In genomic region chr4:7507381-7507780, GRCh38 we compare ENCODE assay signal across 17 cellular contexts.
"Had no signal": no experiment of that assay in that cellular context is flagged by ENCODE, and none has a peak within 500 bp of the region (broad histone marks: within the 10 kb centered on the region; RNA-seq: fewer than 3 reads in every experiment).

No MANE protein-coding gene starts in this region.

- H3K9me3 ChIP-seq: breast epithelium, heart left ventricle, ovary, right lobe of liver, upper lobe of right lung had no signal

- H3K36me3 Mint-ChIP-seq: activated naive CD8-positive, alpha-beta T cell; immature natural killer cell had no signal

- H3K27ac ChIP-seq: breast epithelium, heart left ventricle, ovary, right lobe of liver, upper lobe of right lung, VCaP had no signal

- H3K4me1 ChIP-seq: breast epithelium, heart left ventricle, right lobe of liver, upper lobe of right lung had no signal

- ATAC-seq: activated T-cell treated with anti-CD3 and anti-CD28 coated beads, Interleukin-2, amount 50 U/mL, for 4 hours; effector memory CD8-positive, alpha-beta T cell; heart left ventricle; right lobe of liver; upper lobe of right lung had no signal

- H3K27me3 ChIP-seq: ovary, right lobe of liver had no signal

- H3K36me3 ChIP-seq: breast epithelium, heart left ventricle, ovary, right lobe of liver, upper lobe of right lung had no signal

- H3K9me3 Mint-ChIP-seq: activated CD4-positive, alpha-beta memory T cell treated with anti-CD3 and anti-CD28 coated beads, Interleukin-2, amount 10 ng/mL, durations not matched to agents 7 days and 5 days; activated T-cell treated with anti-CD3 and anti-CD28 coated beads, Interleukin-2, amount 50 U/mL, for 4 hours; dendritic cell treated with granulocyte-macrophage colony-stimulating factor and Interleukin-4, amounts not matched to agents 40 ng/mL and 50 ng/mL, for 4 days; effector memory CD8-positive, alpha-beta T cell; immature natural killer cell; neural crest cell; stimulated activated naive CD8-positive, alpha-beta T cell treated with anti-CD3 and anti-CD28 coated beads, Interleukin-15, Interleukin-2, amounts not matched to agents 100 ng/mL and 50 ng/mL, for 24 hours had no signal

- H3K4me3 ChIP-seq: breast epithelium, heart left ventricle, ovary, right lobe of liver, upper lobe of right lung had no signal

- H3K4me3 Mint-ChIP-seq: activated CD4-positive, alpha-beta memory T cell treated with anti-CD3 and anti-CD28 coated beads, Interleukin-2, amount 10 ng/mL, durations not matched to agents 7 days and 5 days; activated naive CD8-positive, alpha-beta T cell; activated T-cell treated with anti-CD3 and anti-CD28 coated beads, Interleukin-2, amount 50 U/mL, for 4 hours; dendritic cell treated with granulocyte-macrophage colony-stimulating factor and Interleukin-4, amounts not matched to agents 40 ng/mL and 50 ng/mL, for 4 days; effector memory CD8-positive, alpha-beta T cell; immature natural killer cell; neural crest cell; stimulated activated naive CD8-positive, alpha-beta T cell treated with anti-CD3 and anti-CD28 coated beads, Interleukin-15, Interleukin-2, amounts not matched to agents 100 ng/mL and 50 ng/mL, for 24 hours had no signal

- H3K27ac Mint-ChIP-seq: activated CD4-positive, alpha-beta memory T cell treated with anti-CD3 and anti-CD28 coated beads, Interleukin-2, amount 10 ng/mL, durations not matched to agents 7 days and 5 days; activated naive CD8-positive, alpha-beta T cell; dendritic cell treated with granulocyte-macrophage colony-stimulating factor and Interleukin-4, amounts not matched to agents 40 ng/mL and 50 ng/mL, for 4 days; stimulated activated naive CD8-positive, alpha-beta T cell treated with anti-CD3 and anti-CD28 coated beads, Interleukin-15, Interleukin-2, amounts not matched to agents 100 ng/mL and 50 ng/mL, for 24 hours had no signal

- DNase-seq: activated CD4-positive, alpha-beta memory T cell treated with anti-CD3 and anti-CD28 coated beads, Interleukin-2, amount 10 ng/mL, durations not matched to agents 7 days and 5 days; activated gamma-delta T cell; activated T-cell treated with anti-CD3 and anti-CD28 coated beads, Interleukin-2, amount 50 U/mL, for 4 hours; cerebellar nuclear complex; effector memory CD8-positive, alpha-beta T cell; foreskin melanocyte; heart left ventricle; immature natural killer cell; ovary; right lobe of liver; upper lobe of right lung had no signal
